ENCODE assay signal across 21 cellular contexts in genomic region chr12:23704992-23705943, GRCh38.
DNase-seq lines count a peak whose midpoint lies in the region; ATAC-seq, FAIRE-seq and TF ChIP-seq lines count a peak whose summit lies in the region.
"Had no signal": no experiment of that assay in that cellular context is flagged by ENCODE, and none has a peak within 500 bp of the region (broad histone marks: within the 10 kb centered on the region; RNA-seq: fewer than 3 reads in every experiment).

No MANE protein-coding gene starts in this region.

- POLR2A ChIA-PET in K562 (lab: Yijun Ruan, JAX): interaction anchor here (0.8 kb wide), 1 partner anchor 16 kb away, joined by 3 read pairs; no protein-coding TSS in a partner anchor

- no peak for TF ChIP-seq EP300 in K562 (IDR thresholded peaks at IDR 0.05; ENCODE audit: low read length)

- no peak overlapping the region for H3K9ac ChIP-seq in K562 (ENCODE audit: insufficient read depth in 1 of 2, low read depth in 2 of 2, low read length in 2 of 2)

- H4K20me1 ChIP-seq in K562 (replicated peaks; ENCODE audit: control insufficient read depth, insufficient read depth, low read length): no peaks in the 10 kb centered on the region

- intact Hi-C loops in K562 (cut with micrococcal nuclease): no loop called here
- intact Hi-C loops in gastrocnemius medialis (cut with DNase I; ENCODE audit: low total_unique reads): no loop called here

- no peak for TF ChIP-seq RAD21 in K562 (CRISPR knock-in tag; conservative IDR thresholded peaks at IDR 0.05 in 1 of 2, IDR thresholded peaks at IDR 0.05 in 1 of 2)

- H3K27ac ChIP-seq in K562 (ENCODE audit: extremely low read depth, low read depth, low read length) (no peak overlapping the region), gastrocnemius medialis (no peak overlapping the region)
- H3K27ac ChIP-seq: SJSA1 had no signal

- no peak overlapping the region for H3K4me2 ChIP-seq in K562 (ENCODE audit: insufficient read depth, low read length)

- FAIRE-seq in K562 (lab: Jason Lieb, UNC) (no peak), islet of Langerhans (lab: Jason Lieb, UNC) (peak; percentile 21)
- FAIRE-seq: A204.1, G401.6, GM12892, GM19239 had no signal

- H3K36me3 ChIP-seq in K562 (ENCODE audit: control insufficient read depth, insufficient read depth, low read length) (no peaks in the 10 kb centered on the region; the same call in 2 of the 3 replicates), gastrocnemius medialis (no peaks in the 10 kb centered on the region)
- H3K36me3 ChIP-seq: SJSA1 had no signal

- H3K79me2 ChIP-seq in K562 (ENCODE audit: control insufficient read depth, insufficient read depth, low read length): peaks cover 13% of the 10 kb centered on the region; the same call in 2 of the 3 replicates

- in situ Hi-C loops in K562 (cut with MboI) (no loop called here), gastrocnemius medialis (cut with MboI; ENCODE audit: low sequenced_read_pairs in 4 of 4) (no loop called here)

- DNase-seq in NCI-H82 (lab: John Stamatoyannopoulos, UW) (peak; percentile 49), NCI-H82 treated with DMSO at 0.1 percent for 48 hours (lab: John Stamatoyannopoulos, UW; ENCODE audit: unreplicated experiment) (no peak), K562 (ENCODE audit: extremely low read depth in 1 of 4, low spot score in 3 of 4) (no peak), NCI-H2171 (lab: John Stamatoyannopoulos, UW) (no peak), gastrocnemius medialis (no peak), medulla oblongata (ENCODE audit: extremely low spot score) (no peak)
- DNase-seq: C1 segment of cervical spinal cord, COR-L47, HFFc6, Karpas-422, MM.1S, NCI-H1105, NCI-H187, PC-3 had no signal

- TF ChIP-seq CTCF in K562 (IDR thresholded peaks at IDR 0.05 in 2 of 3, conservative IDR thresholded peaks at IDR 0.05 in 1 of 3; ENCODE audit: insufficient read depth in 2 of 3, low read depth in 1 of 3, low read length in 3 of 3) (no peak), gastrocnemius medialis (IDR thresholded peaks at IDR 0.05 in 4 of 5, conservative IDR thresholded peaks at IDR 0.05 in 1 of 5) (no peak)

- no peaks in the 10 kb centered on the region for H3K9me1 ChIP-seq in K562 (ENCODE audit: control insufficient read depth, insufficient read depth, low read length)

- ATAC-seq in K562: no peak
- ATAC-seq in gastrocnemius medialis: no peak
- ATAC-seq in GM21528 (IDR thresholded peaks at IDR 0.05; ENCODE audit: low FRiP score, unreplicated experiment): no peak
- ATAC-seq: PC-3 had no signal

- H3K4me3 ChIP-seq in K562 (no peak overlapping the region), gastrocnemius medialis (no peak overlapping the region)
- H3K4me3 ChIP-seq: SJSA1 had no signal

- BruUV-seq in K562 (replicated peaks; lab: Mats Ljungman, UMichigan): no TSS peak

- H3K4me1 ChIP-seq in K562 (replicated peaks in 1 of 2; ENCODE audit: control insufficient read depth in 2 of 2, insufficient read depth in 2 of 2, low read length in 2 of 2) (peaks cover 0 to 2% of the 10 kb centered on the region in 2 experiments; a peak in 2 of 5 replicates), gastrocnemius medialis (no peaks in the 10 kb centered on the region)
- H3K4me1 ChIP-seq: SJSA1 had no signal

- no peak overlapping the region for H2AFZ ChIP-seq in K562 (ENCODE audit: low read depth, low read length)

- H3K9me3 ChIP-seq in K562 (replicated peaks; ENCODE audit: control insufficient read depth, insufficient read depth, low read depth, low read length) (no peaks in the 10 kb centered on the region), gastrocnemius medialis (no peaks in the 10 kb centered on the region)
- H3K9me3 ChIP-seq: SJSA1 had no signal

- H3K27me3 ChIP-seq in K562 (ENCODE audit: control insufficient read depth in 2 of 2, insufficient read depth in 2 of 2, low read length in 2 of 2) (no peaks in the 10 kb centered on the region), gastrocnemius medialis (no peaks in the 10 kb centered on the region)
- H3K27me3 ChIP-seq: SJSA1 had no signal

- CTCF ChIA-PET in K562 (lab: Yijun Ruan, JAX; ENCODE audit: low intra/inter-chr PET ratio): interaction anchor here (0.5 kb wide), 1 partner anchor 111 kb away, joined by 4 read pairs; no protein-coding TSS in a partner anchor

- WGBS in K562 (ENCODE audit: insufficient coverage, low coverage, missing lambda C conversion rate): 56% methylated on average over 6 of the region's 6 CpGs

- TF ChIP-seq POLR2A in K562 (conservative IDR thresholded peaks at IDR 0.05): no peak
- TF ChIP-seq POLR2A in gastrocnemius medialis (IDR thresholded peaks at IDR 0.05): no peak

TF ChIP-seq in K562, 482 proteins besides CTCF, POLR2A, EP300 and RAD21:
- TF ChIP-seq ZNF12 (CRISPR knock-in tag; IDR thresholded peaks at IDR 0.05): no peak
- peak; percentile 79 to 90 for TF ChIP-seq KDM1A (IDR thresholded peaks at IDR 0.05)
- 0 out of 4 replicates have a peak, but pooled peaks of 1 of the 2 experiments have one; percentile 34 for TF ChIP-seq RCOR1 (IDR thresholded peaks at IDR 0.05; ENCODE audit: borderline replicate concordance in 1 of 2, low read depth in 2 of 2, low read length in 2 of 2)
- peak; percentile 43; the same call in 1 of the 2 replicates for TF ChIP-seq PKNOX1 (IDR thresholded peaks at IDR 0.05)
- peak; percentile 39 for TF ChIP-seq MEIS2 (IDR thresholded peaks at IDR 0.05; ENCODE audit: partially characterized antibody)
- TF ChIP-seq PBX2 (CRISPR knock-in tag; IDR thresholded peaks at IDR 0.05; ENCODE audit: low read depth): no peak
- peak; percentile 66 for TF ChIP-seq PBX2 (tag; conservative IDR thresholded peaks at IDR 0.05; ENCODE audit: low read depth)
TF ChIP-seq in K562: peak in this region for 5.
